In genomic region chr14:74913986-74914573, GRCh38 we compare ENCODE assay signal across 8 cellular contexts. TPM values are rescaled to one million over a fixed set of nuclear protein-coding genes. Genes with fewer than 3 reads are reported as not detected.
DNase-seq lines count a peak whose midpoint lies in the region; ATAC-seq and TF ChIP-seq lines count a peak whose summit lies in the region.

No MANE protein-coding gene starts in this region.

- POLR2A ChIA-PET in activated CD4-positive, alpha-beta memory T cell treated with anti-CD3 and anti-CD28 coated beads for 36 hours (lab: Charles Lee): no interaction called here

- H3K4me3 Mint-ChIP-seq in activated CD4-positive, alpha-beta memory T cell treated with anti-CD3 and anti-CD28 coated beads for 36 hours: no peak overlapping the region

- H3K4me1 ChIP-seq in prostate gland (replicated peaks): no peaks in the 10 kb centered on the region

- intact Hi-C loops in activated CD4-positive, alpha-beta memory T cell treated with anti-CD3 and anti-CD28 coated beads for 36 hours (cut with micrococcal nuclease): loop anchor here (1.0 kb wide), 1 partner anchor 389 kb away; no protein-coding TSS in a partner anchor
- intact Hi-C loops in Right ventricle myocardium superior (cut with DNase I) (loop anchor here (2.0 kb wide), 1 partner anchor 177 kb away; no protein-coding TSS in a partner anchor), prostate gland (cut with DNase I) (loop anchor here (2.0 kb wide), 1 partner anchor 175 kb away; no protein-coding TSS in a partner anchor)

- CTCF ChIA-PET in activated CD4-positive, alpha-beta memory T cell treated with anti-CD3 and anti-CD28 coated beads for 36 hours (lab: Charles Lee): interaction anchor here (0.6 to 1.6 kb wide), 2 partner anchors 174 to 390 kb away, joined by 3 to 5 read pairs; no protein-coding TSS in a partner anchor

- peak; percentile 37 for ATAC-seq in Right ventricle myocardium superior (ENCODE audit: poor library complexity)
- no peak for ATAC-seq in GM19467 (IDR thresholded peaks at IDR 0.05; ENCODE audit: unreplicated experiment)

- H3K4me1 Mint-ChIP-seq in activated CD4-positive, alpha-beta memory T cell treated with anti-CD3 and anti-CD28 coated beads for 36 hours (ENCODE audit: low read depth): no peaks in the 10 kb centered on the region

- H3K27ac Mint-ChIP-seq in activated CD4-positive, alpha-beta memory T cell treated with anti-CD3 and anti-CD28 coated beads for 36 hours: no peak overlapping the region

- no peaks in the 10 kb centered on the region for H3K36me3 Mint-ChIP-seq in activated CD4-positive, alpha-beta memory T cell treated with anti-CD3 and anti-CD28 coated beads for 36 hours

- peak overlapping the region in 1 of 2 donors; percentile 21 for H3K27ac ChIP-seq in prostate gland

- no peak overlapping the region for H3K4me3 ChIP-seq in prostate gland

- 34% methylated on average over 6 of the region's 6 CpGs for WGBS in prostate gland

- H3K27me3 Mint-ChIP-seq in activated CD4-positive, alpha-beta memory T cell treated with anti-CD3 and anti-CD28 coated beads for 36 hours: no peaks in the 10 kb centered on the region

- DNase-seq in EH (ENCODE audit: low read depth): peak; percentile 74
- peak; percentile 83 for DNase-seq in HuH-7.5 (ENCODE audit: low spot score)
- DNase-seq in activated CD4-positive, alpha-beta memory T cell treated with anti-CD3 and anti-CD28 coated beads for 36 hours: peak; percentile 23
- DNase-seq in Right ventricle myocardium superior: peak; percentile 82
- peak; percentile 68 for DNase-seq in prostate gland (ENCODE audit: low spot score)
- no peak for DNase-seq in KG1 (lab: John Stamatoyannopoulos, UW)
- DNase-seq in T-helper 1 cell: no peak

- TF ChIP-seq CTCF in prostate gland (IDR thresholded peaks at IDR 0.05): peak; percentile 25 to 77 (median 66)

- H3K27me3 ChIP-seq in prostate gland (replicated peaks; ENCODE audit: insufficient read depth): no peaks in the 10 kb centered on the region

- no peak for TF ChIP-seq POLR2A in prostate gland (IDR thresholded peaks at IDR 0.05)

- H3K9me3 Mint-ChIP-seq in activated CD4-positive, alpha-beta memory T cell treated with anti-CD3 and anti-CD28 coated beads for 36 hours: no peaks in the 10 kb centered on the region

- no peaks in the 10 kb centered on the region for H3K9me3 ChIP-seq in prostate gland

- no peaks in the 10 kb centered on the region for H3K36me3 ChIP-seq in prostate gland

RNA-seq across cellular contexts. Expression of gene RPS6KL1, which starts 9.0 kb away (rescaled TPM):
- total RNA-seq in activated CD4-positive, alpha-beta memory T cell treated with anti-CD3 and anti-CD28 coated beads for 36 hours: 1 to 10 TPM; 4.2 to 4.9 TPM
- total RNA-seq in Right ventricle myocardium superior (16.8 TPM), prostate gland (10 to 100 TPM in 1 of 2 donors, 1 to 10 TPM in 1; 1.5 to 15.1 TPM)

RNA-seq across cellular contexts. Expression of gene DLST, which starts 32.4 kb away (rescaled TPM):
- 100 to 1,000 TPM; 132 to 137 TPM for total RNA-seq in activated CD4-positive, alpha-beta memory T cell treated with anti-CD3 and anti-CD28 coated beads for 36 hours
- total RNA-seq in Right ventricle myocardium superior (205 TPM), prostate gland (10 to 100 TPM; 44.9 to 93.0 TPM)

RNA-seq across cellular contexts. Expression of gene PROX2, which starts 38.1 kb away (rescaled TPM):
- total RNA-seq in activated CD4-positive, alpha-beta memory T cell treated with anti-CD3 and anti-CD28 coated beads for 36 hours: under 1 TPM; 0.19 to 0.33 TPM
- total RNA-seq in Right ventricle myocardium superior: not detected
- total RNA-seq in prostate gland: not detected

RNA-seq across cellular contexts. Expression of gene PGF, which starts 41.3 kb away (rescaled TPM):
- under 1 TPM in 1 of 2 experiments, not detected in 1; 0.10 TPM for total RNA-seq in activated CD4-positive, alpha-beta memory T cell treated with anti-CD3 and anti-CD28 coated beads for 36 hours
- 5.1 TPM for total RNA-seq in Right ventricle myocardium superior
- 10 to 100 TPM in 1 of 2 donors, 1 to 10 TPM in 1; 7.9 to 16.2 TPM for total RNA-seq in prostate gland

Comparison
In these comparisons a context has a peak if more than half of its experiments do, and no peak if none do; other contexts are left out.
1. DNase-seq: peak in EH (single experiment), HuH-7.5 (single experiment), activated CD4-positive, alpha-beta memory T cell treated with anti-CD3 and anti-CD28 coated beads for 36 hours (single experiment), Right ventricle myocardium superior (single experiment) and prostate gland (single experiment); none in KG1 (single experiment) and T-helper 1 cell (0 of 5).